8 cellular contexts compared by ENCODE assay signal in the genomic region with DNA sequence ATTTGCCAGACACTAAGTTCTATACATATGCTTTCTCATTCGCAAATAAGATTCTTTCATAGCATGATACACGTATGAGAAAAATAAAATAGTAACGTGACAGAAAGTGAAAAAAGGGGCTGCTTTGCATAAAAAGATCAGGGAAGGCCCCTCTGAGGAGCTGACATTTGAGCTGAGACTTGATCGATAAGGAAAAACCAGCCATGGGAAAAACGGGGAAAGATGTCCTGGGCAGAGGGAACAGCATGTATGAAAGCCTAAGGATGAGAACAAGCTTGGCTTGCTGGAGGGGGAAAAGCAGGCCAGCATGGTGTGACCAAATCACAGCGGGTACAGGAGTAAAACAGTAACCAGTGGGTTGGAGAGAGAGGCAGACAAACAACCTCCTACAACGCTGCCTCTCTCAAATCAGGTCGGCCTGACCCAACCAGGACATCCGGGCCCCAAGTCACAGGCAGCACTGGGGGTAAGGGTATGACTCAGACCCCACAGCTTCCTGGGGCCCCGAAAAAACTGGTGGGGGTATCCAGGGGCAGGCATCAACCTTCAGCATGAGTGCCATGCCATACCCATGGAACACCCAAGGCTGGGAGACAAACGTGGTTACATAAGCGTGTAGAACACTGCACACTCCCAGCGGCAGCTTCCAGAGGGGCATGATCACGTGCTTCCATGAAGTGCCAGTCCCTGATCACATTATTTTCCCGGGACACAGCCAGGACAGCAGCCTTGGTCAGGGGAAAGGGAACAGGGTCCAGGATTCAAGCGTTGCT. TPM values are rescaled to one million over a fixed set of nuclear protein-coding genes. Genes with fewer than 3 reads are reported as not detected.
DNase-seq lines count a peak whose midpoint lies in the region; ATAC-seq, FAIRE-seq and TF ChIP-seq lines count a peak whose summit lies in the region.

No MANE protein-coding gene starts in this region.

- in situ Hi-C loops in G401 (cut with HindIII; ENCODE audit: low sequenced_read_pairs), result no loop called here

- H3K4me1 ChIP-seq in endothelial cell of umbilical vein (ENCODE audit: control insufficient read depth, extremely low read depth, insufficient read depth, low read length), result peaks cover 35% of the 10 kb centered on the region

- POLR2A ChIA-PET in endothelial cell of umbilical vein (lab: Charles Lee), result no interaction called here

- peak; percentile 36 for ATAC-seq in GM18868 (IDR thresholded peaks at IDR 0.05; ENCODE audit: unreplicated experiment)
- ATAC-seq in HG03025 (IDR thresholded peaks at IDR 0.05; ENCODE audit: low FRiP score, unreplicated experiment), result peak; percentile 46

- H3K36me3 ChIP-seq in endothelial cell of umbilical vein (ENCODE audit: control insufficient read depth in 2 of 2, extremely low read depth in 1 of 2, insufficient read depth in 2 of 2, low read length in 2 of 2), result peaks cover 0 to 2% of the 10 kb centered on the region in 2 experiments

- TF ChIP-seq CTCF in endothelial cell of umbilical vein (IDR thresholded peaks at IDR 0.05; ENCODE audit: extremely low read depth in 1 of 2, insufficient read depth in 1 of 2, low read depth in 1 of 2, low read length in 2 of 2), result no peak

- FAIRE-seq in endothelial cell of umbilical vein (lab: Jason Lieb, UNC) (no peak), HTR-8/SVneo (lab: Jason Lieb, UNC) (no peak)

- H3K9ac ChIP-seq in endothelial cell of umbilical vein (replicated peaks; ENCODE audit: extremely low read depth, insufficient read depth, low read length), result no peak overlapping the region

- DNase-seq in activated CD4-positive, alpha-beta T cell treated with anti-CD3 and anti-CD28 coated beads for 24 hours (ENCODE audit: low read depth in 2 of 2), result peak; percentile 56 to 60
- DNase-seq in endothelial cell of umbilical vein (ENCODE audit: low read depth, low spot score), result no peak
- peak; percentile 85 for DNase-seq in stimulated activated CD4-positive, alpha-beta T cell treated with anti-CD3 and anti-CD28 coated beads, Interleukin-4, amount 100 ng/mL, for 24 hours
- no peak for DNase-seq in UCSD-AML1 (lab: John Stamatoyannopoulos, UW; ENCODE audit: unreplicated experiment)
- no peak for DNase-seq in G401 (ENCODE audit: low spot score)
- DNase-seq in HTR-8/SVneo (ENCODE audit: insufficient read length, low spot score), result no peak

- H3K79me2 ChIP-seq in endothelial cell of umbilical vein (ENCODE audit: control insufficient read depth, insufficient read depth, low read length), result peaks cover 30% of the 10 kb centered on the region

- no peaks in the 10 kb centered on the region for H3K27me3 ChIP-seq in endothelial cell of umbilical vein (ENCODE audit: control insufficient read depth in 2 of 2, insufficient read depth in 2 of 2, low read length in 2 of 2)

- no peaks in the 10 kb centered on the region for H4K20me1 ChIP-seq in endothelial cell of umbilical vein (replicated peaks; ENCODE audit: control insufficient read depth, extremely low read depth, insufficient read depth, low read length)

- TF ChIP-seq POLR2A in endothelial cell of umbilical vein (IDR thresholded peaks at IDR 0.05; ENCODE audit: low read depth, low read length), result no peak

- H3K4me2 ChIP-seq in endothelial cell of umbilical vein (ENCODE audit: insufficient read depth, low read length), result no peak overlapping the region

- peak overlapping the region; percentile 94 for H3K27ac ChIP-seq in endothelial cell of umbilical vein (ENCODE audit: insufficient read depth, low read depth, low read length)

- dilution Hi-C loops in endothelial cell of umbilical vein (cut with MboI; ENCODE audit: extremely low pct_ligation_motif_present, low sequenced_read_pairs), result no loop called here

- no peaks in the 10 kb centered on the region for H3K9me3 ChIP-seq in endothelial cell of umbilical vein (replicated peaks; ENCODE audit: control insufficient read depth, insufficient read depth, low read length)

- H2AFZ ChIP-seq in endothelial cell of umbilical vein (ENCODE audit: low read depth, low read length), result no peak overlapping the region

- no peak overlapping the region for H3K4me3 ChIP-seq in endothelial cell of umbilical vein (replicated peaks in 1 of 3; ENCODE audit: insufficient read depth in 1 of 3, low read depth in 1 of 3, low read length in 3 of 3)

- intact Hi-C loops in endothelial cell of umbilical vein (cut with micrococcal nuclease), result no loop called here

- CTCF ChIA-PET in endothelial cell of umbilical vein (lab: Charles Lee), result interaction anchor here (1.5 to 4.0 kb wide), 2 partner anchors 28 to 37 kb away, joined by 8 to 26 read pairs; no protein-coding TSS in a partner anchor

- no TSS peak for BruUV-seq in endothelial cell of umbilical vein (replicated peaks; lab: Mats Ljungman, UMichigan)

- H3K9me1 ChIP-seq in endothelial cell of umbilical vein (replicated peaks; ENCODE audit: control insufficient read depth, extremely low read depth, insufficient read depth, low read length), result no peaks in the 10 kb centered on the region

TF ChIP-seq in endothelial cell of umbilical vein, 7 proteins besides CTCF, POLR2A, EP300 and RAD21:
- no peak for TF ChIP-seq EZH2 (IDR thresholded peaks at IDR 0.05; ENCODE audit: borderline replicate concordance, low read depth, low read length, severe bottlenecking)
- no peak for TF ChIP-seq MYC (IDR thresholded peaks at IDR 0.05; ENCODE audit: low read depth, low read length)
- TF ChIP-seq, protein P1, sequence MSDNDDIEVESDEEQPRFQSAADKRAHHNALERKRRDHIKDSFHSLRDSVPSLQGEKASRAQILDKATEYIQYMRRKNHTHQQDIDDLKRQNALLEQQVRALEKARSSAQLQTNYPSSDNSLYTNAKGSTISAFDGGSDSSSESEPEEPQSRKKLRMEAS (IDR thresholded peaks at IDR 0.05; ENCODE audit: insufficient read depth, insufficient read length), result no peak
- TF ChIP-seq POLR2AphosphoS5 (IDR thresholded peaks at IDR 0.05; ENCODE audit: insufficient read depth, low read depth, low read length), result no peak
- TF ChIP-seq FOS (IDR thresholded peaks at IDR 0.05; ENCODE audit: borderline replicate concordance, insufficient read depth, low read length), result no peak
- TF ChIP-seq GATA2 (IDR thresholded peaks at IDR 0.05; ENCODE audit: insufficient read depth, insufficient read length, low read depth, low read length), result no peak
- no peak for TF ChIP-seq JUN (IDR thresholded peaks at IDR 0.05; ENCODE audit: borderline replicate concordance, insufficient read depth, insufficient read length, low read depth)

RNA-seq across cellular contexts. Expression of a gene that starts 2.2 kb away (rescaled TPM):
- 87.0 and 96.8 TPM in 2 replicates for total RNA-seq in endothelial cell of umbilical vein
- polyA plus RNA-seq in endothelial cell of umbilical vein, result 37.2 and 43.0 TPM in 2 replicates
- polyA plus RNA-seq in endothelial cell of umbilical vein (2011; cell fraction: cytosol; rRNA removed), result 56.0 and 62.7 TPM in 2 replicates
- polyA plus RNA-seq in endothelial cell of umbilical vein (2011; cell fraction: nucleus; rRNA removed), result 48.3 and 53.2 TPM in 2 replicates
- polyA plus RNA-seq in endothelial cell of umbilical vein (2012), result 50.7 and 56.8 TPM in 2 replicates
- polyA minus RNA-seq in endothelial cell of umbilical vein, result 57.8 and 80.8 TPM in 2 replicates
- 42.1 TPM for polyA minus RNA-seq in endothelial cell of umbilical vein (2011; cell fraction: cytosol; rRNA and poly(A)+ RNA removed)
- 52.3 and 55.6 TPM in 2 replicates for polyA minus RNA-seq in endothelial cell of umbilical vein (2011; cell fraction: nucleus; rRNA and poly(A)+ RNA removed)
- total RNA-seq in G401 (2014; rRNA removed; shearing (Covaris generic)), result 32.2 and 40.4 TPM in 2 replicates

RNA-seq across cellular contexts. Expression of a gene that starts 58.3 kb away (rescaled TPM):
- 3.5 and 5.1 TPM in 2 replicates for total RNA-seq in endothelial cell of umbilical vein
- polyA plus RNA-seq in endothelial cell of umbilical vein, result 17.1 and 17.7 TPM in 2 replicates
- 10.6 and 11.1 TPM in 2 replicates for polyA plus RNA-seq in endothelial cell of umbilical vein (2011; cell fraction: cytosol; rRNA removed)
- 3.2 TPM in 2 replicates for polyA plus RNA-seq in endothelial cell of umbilical vein (2011; cell fraction: nucleus; rRNA removed)
- polyA plus RNA-seq in endothelial cell of umbilical vein (2012), result 3.9 and 4.2 TPM in 2 replicates
- 17.1 and 22.3 TPM in 2 replicates for polyA minus RNA-seq in endothelial cell of umbilical vein
- not detected for polyA minus RNA-seq in endothelial cell of umbilical vein (2011; cell fraction: cytosol; rRNA and poly(A)+ RNA removed)
- 1.4 and 1.7 TPM in 2 replicates for polyA minus RNA-seq in endothelial cell of umbilical vein (2011; cell fraction: nucleus; rRNA and poly(A)+ RNA removed)
- total RNA-seq in G401 (2014; rRNA removed; shearing (Covaris generic)), result 8.4 and 15.5 TPM in 2 replicates

Comparison
In these comparisons a context has a peak if more than half of its experiments do, and no peak if none do; other contexts are left out.
1. DNase-seq: peak in activated CD4-positive, alpha-beta T cell treated with anti-CD3 and anti-CD28 coated beads for 24 hours (2 of 2) and stimulated activated CD4-positive, alpha-beta T cell treated with anti-CD3 and anti-CD28 coated beads, Interleukin-4, amount 100 ng/mL, for 24 hours (single experiment); none in endothelial cell of umbilical vein (single experiment), UCSD-AML1 (single experiment), G401 (single experiment) and HTR-8/SVneo (single experiment).